1 cellular context compared by ENCODE assay signal in the genomic region with DNA sequence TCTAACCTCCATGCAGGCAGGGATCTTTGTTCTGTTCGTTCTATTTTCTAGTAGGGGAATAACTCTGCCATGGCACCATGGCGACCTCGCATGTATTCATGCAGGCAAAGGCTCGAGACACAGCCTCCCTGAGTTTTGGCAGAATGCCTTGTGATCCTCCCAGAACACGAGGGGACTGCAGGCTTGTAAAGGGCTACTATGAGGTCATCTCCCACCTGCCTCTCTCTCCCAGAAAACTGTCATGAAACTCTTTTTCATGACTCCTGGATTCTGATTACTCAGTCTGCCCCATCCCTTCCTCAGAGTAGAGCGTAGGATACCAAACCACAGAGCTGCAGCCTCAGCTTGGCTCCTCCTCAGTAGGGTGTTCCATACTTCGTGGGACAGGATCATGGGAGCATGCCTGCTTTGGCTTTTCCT.
TF ChIP-seq lines count a peak whose summit lies in the region.

No MANE protein-coding gene starts in this region.

TF ChIP-seq in IMR-90, 13 proteins besides CTCF, POLR2A, EP300 and RAD21:
- no peak for TF ChIP-seq RFX5 (IDR thresholded peaks at IDR 0.05; ENCODE audit: low read depth, low read length)
- no peak for TF ChIP-seq MAZ (IDR thresholded peaks at IDR 0.05; ENCODE audit: borderline replicate concordance, low read depth, low read length)
- TF ChIP-seq BHLHE40 (IDR thresholded peaks at IDR 0.05; ENCODE audit: low read depth, low read length) = no peak
- no peak for TF ChIP-seq RCOR1 (IDR thresholded peaks at IDR 0.05; ENCODE audit: insufficient replicate concordance, low read length)
- TF ChIP-seq, protein P1, sequence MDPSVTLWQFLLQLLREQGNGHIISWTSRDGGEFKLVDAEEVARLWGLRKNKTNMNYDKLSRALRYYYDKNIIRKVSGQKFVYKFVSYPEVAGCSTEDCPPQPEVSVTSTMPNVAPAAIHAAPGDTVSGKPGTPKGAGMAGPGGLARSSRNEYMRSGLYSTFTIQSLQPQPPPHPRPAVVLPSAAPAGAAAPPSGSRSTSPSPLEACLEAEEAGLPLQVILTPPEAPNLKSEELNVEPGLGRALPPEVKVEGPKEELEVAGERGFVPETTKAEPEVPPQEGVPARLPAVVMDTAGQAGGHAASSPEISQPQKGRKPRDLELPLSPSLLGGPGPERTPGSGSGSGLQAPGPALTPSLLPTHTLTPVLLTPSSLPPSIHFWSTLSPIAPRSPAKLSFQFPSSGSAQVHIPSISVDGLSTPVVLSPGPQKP (IDR thresholded peaks at IDR 0.05; ENCODE audit: borderline replicate concordance, low read depth, low read length) = no peak
- TF ChIP-seq, protein P2, sequence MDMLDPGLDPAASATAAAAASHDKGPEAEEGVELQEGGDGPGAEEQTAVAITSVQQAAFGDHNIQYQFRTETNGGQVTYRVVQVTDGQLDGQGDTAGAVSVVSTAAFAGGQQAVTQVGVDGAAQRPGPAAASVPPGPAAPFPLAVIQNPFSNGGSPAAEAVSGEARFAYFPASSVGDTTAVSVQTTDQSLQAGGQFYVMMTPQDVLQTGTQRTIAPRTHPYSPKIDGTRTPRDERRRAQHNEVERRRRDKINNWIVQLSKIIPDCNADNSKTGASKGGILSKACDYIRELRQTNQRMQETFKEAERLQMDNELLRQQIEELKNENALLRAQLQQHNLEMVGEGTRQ (IDR thresholded peaks at IDR 0.05; ENCODE audit: low read depth, low read length) = no peak
- TF ChIP-seq CEBPB (IDR thresholded peaks at IDR 0.05; ENCODE audit: low read depth, low read length) = no peak
- no peak for TF ChIP-seq FOS (IDR thresholded peaks at IDR 0.05; ENCODE audit: low read depth, low read length)
- no peak for TF ChIP-seq MXI1 (IDR thresholded peaks at IDR 0.05; ENCODE audit: borderline replicate concordance, low read depth, low read length)
- TF ChIP-seq SMC3 (IDR thresholded peaks at IDR 0.05; ENCODE audit: low read depth, low read length) = no peak
- no peak for TF ChIP-seq MAFK (IDR thresholded peaks at IDR 0.05; ENCODE audit: low read depth, low read length)
- TF ChIP-seq NFE2L2 (IDR thresholded peaks at IDR 0.05; ENCODE audit: low read depth, low read length) = no peak
- no peak for TF ChIP-seq CHD1 (IDR thresholded peaks at IDR 0.05; ENCODE audit: low read depth, low read length)
